In genomic region chr6:68279793-68280557, GRCh38 we compare ENCODE assay signal across 24 cellular contexts.
DNase-seq lines count a peak whose midpoint lies in the region; ATAC-seq, FAIRE-seq and TF ChIP-seq lines count a peak whose summit lies in the region.
"Had no signal": no experiment of that assay in that cellular context is flagged by ENCODE, and none has a peak within 500 bp of the region (broad histone marks: within the 10 kb centered on the region; RNA-seq: fewer than 3 reads in every experiment).

No MANE protein-coding gene starts in this region.

- DNase-seq in H54 (ENCODE audit: insufficient read length, low spot score): no peak
- DNase-seq in RCC 7860 (ENCODE audit: low spot score): peak; percentile 82
- DNase-seq in choroid plexus epithelial cell (ENCODE audit: low read depth): peak; percentile 40
- peak; percentile 70 for DNase-seq in mesenchymal stem cell
- DNase-seq in G401 (ENCODE audit: low spot score): no peak
- DNase-seq in naive thymus-derived CD8-positive, alpha-beta T cell: no peak
- DNase-seq in effector CD4-positive, alpha-beta T cell: no peak
- DNase-seq: activated CD4-positive, alpha-beta T cell treated with anti-CD3 and anti-CD28 coated beads, Interleukin-2, amount 10 ng/mL, durations not matched to agents 7 days and 5 days; activated gamma-delta T cell treated with Interleukin-2 at 50 U/mL for 16 hours; anterior cingulate cortex; EL; H7; KBM-7; NCI-H1105 treated with DMSO at 0.1 percent for 48 hours; NCI-H2171 treated with DMSO at 0.1 percent for 48 hours; sigmoid colon; stimulated activated CD4-positive, alpha-beta T cell treated with anti-CD3 and anti-CD28 coated beads, Interleukin-2, amount 100 ng/mL, for 24 hours had no signal

- H4K8ac ChIP-seq in mesenchymal stem cell (ENCODE audit: low read length): no peak overlapping the region

- no peak overlapping the region for H2BK120ac ChIP-seq in mesenchymal stem cell (ENCODE audit: low read depth, low read length)

- in situ Hi-C loops in G401 (cut with HindIII; ENCODE audit: low sequenced_read_pairs): no loop called here

- H3K9me3 ChIP-seq in mesenchymal stem cell (ENCODE audit: control insufficient read depth, low read length): peaks cover 20% of the 10 kb centered on the region
- H3K9me3 ChIP-seq: upper lobe of left lung had no signal

- no peaks in the 10 kb centered on the region for H3K36me3 Mint-ChIP-seq in naive thymus-derived CD8-positive, alpha-beta T cell

- POLR2A ChIA-PET in naive thymus-derived CD8-positive, alpha-beta T cell (lab: Charles Lee): no interaction called here

- H3K4ac ChIP-seq in mesenchymal stem cell (ENCODE audit: low read depth in 1 of 2, low read length in 2 of 2): no peak overlapping the region

- peaks cover 0 to 30% (median 4%) of the 10 kb centered on the region in 9 donors for H3K9me3 Mint-ChIP-seq in naive thymus-derived CD8-positive, alpha-beta T cell

- no peak overlapping the region for H3K9ac ChIP-seq in mesenchymal stem cell (ENCODE audit: low read length)

- H3K18ac ChIP-seq in mesenchymal stem cell (ENCODE audit: low read depth in 1 of 2, low read length in 2 of 2): no peak overlapping the region

- H4K91ac ChIP-seq in mesenchymal stem cell (ENCODE audit: low read length): no peak overlapping the region

- no peaks in the 10 kb centered on the region for H3K79me1 ChIP-seq in mesenchymal stem cell (replicated peaks; ENCODE audit: low read length, poor library complexity, severe bottlenecking)

- no peak overlapping the region for H3K27ac Mint-ChIP-seq in naive thymus-derived CD8-positive, alpha-beta T cell
- H3K27ac Mint-ChIP-seq: activated CD4-positive, alpha-beta T cell treated with anti-CD3 and anti-CD28 coated beads, Interleukin-2, amount 10 ng/mL, durations not matched to agents 7 days and 5 days had no signal

- H3K14ac ChIP-seq in mesenchymal stem cell (ENCODE audit: low read length in 2 of 2): peak overlapping the region in 1 of 2 experiments; percentile 48

- H2AK5ac ChIP-seq in mesenchymal stem cell (ENCODE audit: low read length, severe bottlenecking): no peak overlapping the region

- no peaks in the 10 kb centered on the region for H3K4me1 ChIP-seq in mesenchymal stem cell (ENCODE audit: control insufficient read depth, insufficient read depth, low read depth, low read length)
- H3K4me1 ChIP-seq: gastroesophageal sphincter, sigmoid colon, upper lobe of left lung had no signal

- H3K27me3 ChIP-seq in mesenchymal stem cell (ENCODE audit: control insufficient read depth in 1 of 2, insufficient read depth in 1 of 2, low read length in 2 of 2): no peaks in the 10 kb centered on the region
- H3K27me3 ChIP-seq: gastroesophageal sphincter, sigmoid colon, upper lobe of left lung had no signal

- no peak overlapping the region for H2BK12ac ChIP-seq in mesenchymal stem cell (ENCODE audit: low read length in 2 of 2)

- no peak overlapping the region for H2BK15ac ChIP-seq in mesenchymal stem cell (ENCODE audit: low read depth, poor library complexity, severe bottlenecking)

- TF ChIP-seq POLR2A in H54 (IDR thresholded peaks at IDR 0.05; ENCODE audit: low read depth, low read length): no peak

- H3K4me2 ChIP-seq in mesenchymal stem cell (ENCODE audit: low read length, poor library complexity, severe bottlenecking): no peak overlapping the region

- no peak overlapping the region for H2AFZ ChIP-seq in mesenchymal stem cell (ENCODE audit: low read depth, low read length)

- no peaks in the 10 kb centered on the region for H3K27me3 Mint-ChIP-seq in naive thymus-derived CD8-positive, alpha-beta T cell
- H3K27me3 Mint-ChIP-seq: activated CD4-positive, alpha-beta T cell treated with anti-CD3 and anti-CD28 coated beads, Interleukin-2, amount 10 ng/mL, durations not matched to agents 7 days and 5 days had no signal

- no peak overlapping the region for H3K27ac ChIP-seq in mesenchymal stem cell (ENCODE audit: low read length, poor library complexity, severe bottlenecking)
- H3K27ac ChIP-seq: gastroesophageal sphincter, HL-60, sigmoid colon, upper lobe of left lung had no signal

- 76% methylated on average over 3 of the region's 3 CpGs for WGBS in mesenchymal stem cell

- H3K4me3 ChIP-seq in choroid plexus epithelial cell (ENCODE audit: low read depth, low read length) (no peak overlapping the region), mesenchymal stem cell (ENCODE audit: insufficient read depth in 1 of 2, low read depth in 1 of 2, low read length in 2 of 2) (no peak overlapping the region)
- H3K4me3 ChIP-seq: gastroesophageal sphincter, sigmoid colon, upper lobe of left lung had no signal

- no peaks in the 10 kb centered on the region for H3K4me1 Mint-ChIP-seq in naive thymus-derived CD8-positive, alpha-beta T cell
- H3K4me1 Mint-ChIP-seq: activated CD4-positive, alpha-beta T cell treated with anti-CD3 and anti-CD28 coated beads, Interleukin-2, amount 10 ng/mL, durations not matched to agents 7 days and 5 days had no signal

- no peaks in the 10 kb centered on the region for H3K36me3 ChIP-seq in mesenchymal stem cell (ENCODE audit: control insufficient read depth in 1 of 2, insufficient read depth in 2 of 2, low read depth in 1 of 2, low read length in 2 of 2)
- H3K36me3 ChIP-seq: gastroesophageal sphincter, sigmoid colon, upper lobe of left lung had no signal

- H3K4me3 Mint-ChIP-seq in naive thymus-derived CD8-positive, alpha-beta T cell: no peak overlapping the region
- H3K4me3 Mint-ChIP-seq: activated CD4-positive, alpha-beta T cell treated with anti-CD3 and anti-CD28 coated beads, Interleukin-2, amount 10 ng/mL, durations not matched to agents 7 days and 5 days had no signal

- no peak overlapping the region for H3K23ac ChIP-seq in mesenchymal stem cell (ENCODE audit: low read length in 2 of 2)

- TF ChIP-seq CTCF in choroid plexus epithelial cell (conservative IDR thresholded peaks at IDR 0.05; ENCODE audit: low read depth, low read length): no peak

- FAIRE-seq in H54 (lab: Jason Lieb, UNC) (peak; percentile 41), RCC 7860 (lab: Jason Lieb, UNC) (peak; percentile 72)
- FAIRE-seq: colon, endometrium had no signal

- ATAC-seq in naive thymus-derived CD8-positive, alpha-beta T cell: no peak
- no peak for ATAC-seq in GM21528 (IDR thresholded peaks at IDR 0.05; ENCODE audit: low FRiP score, unreplicated experiment)
- ATAC-seq: gastroesophageal sphincter, Panc1 had no signal

- no peak overlapping the region for H2BK5ac ChIP-seq in mesenchymal stem cell (ENCODE audit: low read depth, low read length, poor library complexity, severe bottlenecking)

Comparison
In these comparisons a context has a peak if more than half of its experiments do, and no peak if none do; other contexts are left out.
1. DNase-seq: peak in RCC 7860 (single experiment), choroid plexus epithelial cell (single experiment) and mesenchymal stem cell (single experiment); none in H54 (single experiment), G401 (single experiment), naive thymus-derived CD8-positive, alpha-beta T cell (0 of 10) and effector CD4-positive, alpha-beta T cell (single experiment).